Comparison of ENCODE assay signal across 17 cellular contexts in the genomic region with DNA sequence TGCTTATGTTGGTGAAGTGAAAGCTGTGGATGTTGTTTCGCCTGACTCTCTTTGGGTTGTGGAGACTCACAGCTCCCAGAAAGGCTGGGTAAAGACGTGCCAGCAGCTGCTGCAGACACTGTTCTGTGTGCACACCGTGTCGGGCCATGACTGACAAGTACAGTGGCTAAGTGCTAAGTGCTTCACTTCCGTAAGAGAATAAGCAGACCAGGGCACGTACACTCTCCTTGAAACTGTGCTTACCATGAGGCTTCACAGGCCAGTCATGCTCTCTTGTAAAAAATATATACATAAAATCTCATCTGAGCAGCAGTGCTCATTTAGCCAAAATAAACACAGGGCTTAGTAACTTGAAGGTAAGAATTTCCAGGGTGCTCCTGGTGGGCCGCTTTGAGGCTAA.
DNase-seq lines count a peak whose midpoint lies in the region; ATAC-seq and TF ChIP-seq lines count a peak whose summit lies in the region.
"Had no signal": no experiment of that assay in that cellular context is flagged by ENCODE, and none has a peak within 500 bp of the region (broad histone marks: within the 10 kb centered on the region; RNA-seq: fewer than 3 reads in every experiment).

No MANE protein-coding gene starts in this region.

- no peak overlapping the region for H3K4me3 ChIP-seq in rectal smooth muscle tissue (ENCODE audit: low read length)

- peak overlapping the region; percentile 95 for H3K27ac ChIP-seq in rectal smooth muscle tissue (ENCODE audit: low read depth, low read length)

- peaks cover 79% of the 10 kb centered on the region for H3K4me1 ChIP-seq in rectal smooth muscle tissue (ENCODE audit: control insufficient read depth, insufficient read depth, low read length)

- no peaks in the 10 kb centered on the region for H3K27me3 ChIP-seq in rectal smooth muscle tissue (ENCODE audit: control insufficient read depth, insufficient read depth, low read length)

- no peak overlapping the region for H3K9ac ChIP-seq in rectal smooth muscle tissue (ENCODE audit: low read length)

- peak; percentile 33 to 59 for DNase-seq in NCI-H187 (lab: John Stamatoyannopoulos, UW)
- DNase-seq in NCI-H774 (lab: John Stamatoyannopoulos, UW), result peak; percentile 70
- DNase-seq in left cardiac atrium, result no peak
- no peak for DNase-seq in omental fat pad (ENCODE audit: low spot score)
- DNase-seq in NCI-H446 (lab: John Stamatoyannopoulos, UW), result no peak
- no peak for DNase-seq in EL
- DNase-seq: activated CD4-positive, CD25-positive, alpha-beta regulatory T cell; Calu3; effector memory CD4-positive, alpha-beta T cell; naive thymus-derived CD4-positive, alpha-beta T cell; NCI-H146; NCI-H526 treated with DMSO at 0.1 percent for 48 hours; retina; T-helper 17 cell had no signal

- ATAC-seq in left cardiac atrium (peak; percentile 63 to 73), omental fat pad (ENCODE audit: low FRiP score) (no peak), GM21786 (IDR thresholded peaks at IDR 0.05; ENCODE audit: unreplicated experiment) (no peak)
- ATAC-seq: naive thymus-derived CD4-positive, alpha-beta T cell; Panc1; T-helper 17 cell had no signal

- no peak for TF ChIP-seq CTCF in omental fat pad (IDR thresholded peaks at IDR 0.05)

- intact Hi-C loops in left cardiac atrium (cut with DNase I), result loop anchor here in 1 of 2 donors (5.0 kb wide), 1 partner anchor 154 kb away; no protein-coding TSS in a partner anchor

- H3K36me3 ChIP-seq in rectal smooth muscle tissue (ENCODE audit: control insufficient read depth, insufficient read depth, low read length), result peaks cover 10% of the 10 kb centered on the region

Comparison
In these comparisons a context has a peak if more than half of its experiments do, and no peak if none do; other contexts are left out.
1. DNase-seq: peak in NCI-H187 (2 of 2) and NCI-H774 (single experiment); none in left cardiac atrium (single experiment), omental fat pad (single experiment), NCI-H446 (0 of 2) and EL (single experiment).
2. ATAC-seq: peak in left cardiac atrium (2 of 2); none in omental fat pad (single experiment) and GM21786 (single experiment).